In genomic region chr6:106223300-106223930, GRCh38 we compare ENCODE assay signal across 8 cellular contexts.
DNase-seq lines count a peak whose midpoint lies in the region; ATAC-seq lines count a peak whose summit lies in the region.

No MANE protein-coding gene starts in this region.

- DNase-seq in CMK (ENCODE audit: low read depth) (peak; percentile 9), NCI-H146 (lab: John Stamatoyannopoulos, UW) (peak; percentile 43), T-helper 9 cell (peak; percentile 58), astrocyte of the hippocampus (ENCODE audit: low read depth, low spot score) (peak; percentile 78), inferior parietal cortex (ENCODE audit: extremely low spot score) (peak; percentile 78)
- peak; percentile 33 to 47 (median 46) for DNase-seq in stimulated activated CD4-positive, alpha-beta T cell treated with anti-CD3 and anti-CD28 coated beads, Interleukin-1b, Interleukin-23, amount 100 ng/mL, for 24 hours (ENCODE audit: low read depth in 4 of 4, low spot score in 1 of 4)

- ATAC-seq in GM21515 (IDR thresholded peaks at IDR 0.05; ENCODE audit: unreplicated experiment) (peak; percentile 68), HG02970 (IDR thresholded peaks at IDR 0.05; ENCODE audit: low FRiP score, unreplicated experiment) (no peak)

Comparison
In these comparisons a context has a peak if more than half of its experiments do, and no peak if none do; other contexts are left out.
1. DNase-seq: peak in every context shown above with its lines; median percentile 78 in astrocyte of the hippocampus; 78 in inferior parietal cortex; 58 in T-helper 9 cell; 46 in stimulated activated CD4-positive, alpha-beta T cell treated with anti-CD3 and anti-CD28 coated beads, Interleukin-1b, Interleukin-23, amount 100 ng/mL, for 24 hours; 43 in NCI-H146; 9 in CMK.